In genomic region chr6:10557886-10558285, GRCh38 we compare ENCODE assay signal across 19 cellular contexts. TPM values are rescaled to one million over a fixed set of nuclear protein-coding genes. Genes with fewer than 3 reads are reported as not detected.
DNase-seq lines count a peak whose midpoint lies in the region; ATAC-seq and TF ChIP-seq lines count a peak whose summit lies in the region.
"Had no signal": no experiment of that assay in that cellular context is flagged by ENCODE, and none has a peak within 500 bp of the region (broad histone marks: within the 10 kb centered on the region; RNA-seq: fewer than 3 reads in every experiment).

No MANE protein-coding gene starts in this region.

- intact Hi-C loops in dorsolateral prefrontal cortex (cut with DNase I), result loop anchor here in 1 of 2 donors (5.0 kb wide), 2 partner anchors 46 to 134 kb away; partner anchors contain the start of genes C6orf52 and PAK1IP1

- DNase-seq in NCI-H1105 treated with DMSO at 0.1 percent for 48 hours (lab: John Stamatoyannopoulos, UW) (peak; percentile 36), NCI-H1105 (lab: John Stamatoyannopoulos, UW) (no peak), dorsolateral prefrontal cortex (no peak), left kidney (ENCODE audit: low read depth, low spot score) (peak; percentile 77), suprapubic skin (ENCODE audit: low spot score in 2 of 2) (peak in 1 of 2 donors; percentile 7), NCI-H1092 treated with DMSO at 0.1 percent for 48 hours (lab: John Stamatoyannopoulos, UW) (no peak), SIG-M5 (lab: John Stamatoyannopoulos, UW) (no peak)
- DNase-seq: 8988T; activated CD4-positive, alpha-beta T cell treated with anti-CD3 and anti-CD28 coated beads, Interleukin-2, amount 50 U/mL, for 48 hours; activated naive CD4-positive, alpha-beta T cell treated with anti-CD3 and anti-CD28 coated beads, Interleukin-2, amount 10 ng/mL, durations not matched to agents 7 days and 5 days; activated T-cell treated with anti-CD3 and anti-CD28 coated beads, Interleukin-2, amount 50 U/mL, for 24 hours; foreskin fibroblast; GF-D8; NCI-H1417 treated with DMSO at 0.1 percent for 48 hours; testis had no signal

- no peak for TF ChIP-seq POLR2A in suprapubic skin (IDR thresholded peaks at IDR 0.05)

- no peak for TF ChIP-seq CTCF in dorsolateral prefrontal cortex (IDR thresholded peaks at IDR 0.05 in 54 of 56, conservative IDR thresholded peaks at IDR 0.05 in 2 of 56; ENCODE audit: low read depth in 1 of 56, partially characterized antibody in 56 of 56)
- no peak for TF ChIP-seq CTCF in suprapubic skin (IDR thresholded peaks at IDR 0.05)

- H3K9me3 ChIP-seq in suprapubic skin, result no peaks in the 10 kb centered on the region
- H3K9me3 ChIP-seq: testis had no signal

- H3K36me3 ChIP-seq in suprapubic skin, result no peaks in the 10 kb centered on the region

- H3K4me3 ChIP-seq in dorsolateral prefrontal cortex, result peak overlapping the region in 33 of 59 donors; percentile 0 to 72 (median 35)
- H3K4me3 ChIP-seq in suprapubic skin, result peak overlapping the region; percentile 11
- H3K4me3 ChIP-seq: GM12878, smooth muscle cell, testis had no signal

- peaks cover 0 to 10% (median 0%) of the 10 kb centered on the region in 45 donors for H3K27me3 ChIP-seq in dorsolateral prefrontal cortex
- no peaks in the 10 kb centered on the region for H3K27me3 ChIP-seq in suprapubic skin
- H3K27me3 ChIP-seq: testis had no signal

- ATAC-seq in GM18907 (IDR thresholded peaks at IDR 0.05; ENCODE audit: unreplicated experiment), result no peak
- ATAC-seq: GM12878 had no signal

- H3K4me1 ChIP-seq in suprapubic skin, result peaks cover 25% of the 10 kb centered on the region

- peak overlapping the region in 2 of 59 donors; percentile 4 to 76 for H3K27ac ChIP-seq in dorsolateral prefrontal cortex
- H3K27ac ChIP-seq in suprapubic skin, result peak overlapping the region; percentile 33
- H3K27ac ChIP-seq: testis, VCaP had no signal

- TF ChIP-seq EP300 in suprapubic skin (IDR thresholded peaks at IDR 0.05), result no peak

RNA-seq across cellular contexts. Expression of gene GCNT2, which starts 36.7 kb away (rescaled TPM):
- total RNA-seq in dorsolateral prefrontal cortex (1 to 10 TPM; 1.4 to 8.0 (median 3.3) TPM), suprapubic skin (10 to 100 TPM in 3 of 4 donors, 1 to 10 TPM in 1; 8.0 to 37.4 (median 14.4) TPM)

Comparison
In these comparisons a context has a peak if more than half of its experiments do, and no peak if none do; other contexts are left out.
1. DNase-seq: peak in NCI-H1105 treated with DMSO at 0.1 percent for 48 hours (single experiment) and left kidney (single experiment); none in NCI-H1105 (single experiment), dorsolateral prefrontal cortex (0 of 10), NCI-H1092 treated with DMSO at 0.1 percent for 48 hours (single experiment) and SIG-M5 (single experiment).